Comparison of ENCODE assay signal across 10 cellular contexts in the genomic region with DNA sequence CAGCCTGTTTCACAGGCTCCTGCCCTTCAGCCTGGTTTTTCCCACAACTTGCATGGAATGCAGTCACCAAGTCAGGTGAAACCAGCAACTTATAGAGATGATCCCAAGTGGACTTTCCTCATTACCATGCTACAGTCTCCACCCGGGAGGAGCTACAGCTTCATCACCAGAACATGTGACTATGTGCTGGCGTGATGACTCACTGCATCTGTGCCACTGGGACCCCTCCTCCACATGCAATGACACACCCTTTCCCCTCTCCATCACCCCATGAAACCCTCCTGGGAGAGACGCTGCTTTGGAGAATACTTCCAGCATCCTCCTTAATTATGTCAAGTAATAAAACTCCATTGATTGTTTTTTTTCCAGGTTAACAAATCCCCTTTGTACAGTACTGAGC.
DNase-seq lines count a peak whose midpoint lies in the region; ATAC-seq, FAIRE-seq and TF ChIP-seq lines count a peak whose summit lies in the region.
"Had no signal": no experiment of that assay in that cellular context is flagged by ENCODE, and none has a peak within 500 bp of the region (broad histone marks: within the 10 kb centered on the region; RNA-seq: fewer than 3 reads in every experiment).

No MANE protein-coding gene starts in this region.

- no peak for FAIRE-seq in H54 (lab: Jason Lieb, UNC)

- H3K9me3 Mint-ChIP-seq in stimulated activated memory B cell treated with anti-CD40 and anti-IgM and Interleukin-4, amounts not matched to agents 10 μg/mL and 1 μg/mL and 100 μg/mL, for 72 hours: no peaks in the 10 kb centered on the region

- peaks cover 17% of the 10 kb centered on the region for H3K4me1 Mint-ChIP-seq in stimulated activated memory B cell treated with anti-CD40 and anti-IgM and Interleukin-4, amounts not matched to agents 10 μg/mL and 1 μg/mL and 100 μg/mL, for 72 hours

- H3K4me3 Mint-ChIP-seq in stimulated activated memory B cell treated with anti-CD40 and anti-IgM and Interleukin-4, amounts not matched to agents 10 μg/mL and 1 μg/mL and 100 μg/mL, for 72 hours: no peak overlapping the region

- H3K27ac ChIP-seq in RWPE2 (ENCODE audit: poor library complexity, severe bottlenecking): no peak overlapping the region
- H3K27ac ChIP-seq: neutrophil, SJSA1, upper lobe of right lung had no signal

- no peaks in the 10 kb centered on the region for H3K27me3 Mint-ChIP-seq in stimulated activated memory B cell treated with anti-CD40 and anti-IgM and Interleukin-4, amounts not matched to agents 10 μg/mL and 1 μg/mL and 100 μg/mL, for 72 hours

- no peaks in the 10 kb centered on the region for H3K4me1 ChIP-seq in RWPE2 (ENCODE audit: insufficient read depth, poor library complexity, severe bottlenecking)
- H3K4me1 ChIP-seq: upper lobe of right lung had no signal

- H3K27ac Mint-ChIP-seq in stimulated activated memory B cell treated with anti-CD40 and anti-IgM and Interleukin-4, amounts not matched to agents 10 μg/mL and 1 μg/mL and 100 μg/mL, for 72 hours: no peak overlapping the region

- no peaks in the 10 kb centered on the region for H3K27me3 ChIP-seq in RWPE2 (ENCODE audit: insufficient read depth, poor library complexity, severe bottlenecking)
- H3K27me3 ChIP-seq: neutrophil, SJSA1, upper lobe of right lung had no signal

- TF ChIP-seq POLR2A in H54 (IDR thresholded peaks at IDR 0.05; ENCODE audit: low read depth, low read length) (no peak), erythroblast (IDR thresholded peaks at IDR 0.05; ENCODE audit: low read length) (no peak)

- ATAC-seq in RWPE2 (ENCODE audit: low read depth): peak; percentile 58
- ATAC-seq in stimulated activated memory B cell treated with anti-CD40 and anti-IgM and Interleukin-4, amounts not matched to agents 10 μg/mL and 1 μg/mL and 100 μg/mL, for 72 hours: no peak
- no peak for ATAC-seq in HG03175 (IDR thresholded peaks at IDR 0.05; ENCODE audit: unreplicated experiment)

- peaks cover 66% of the 10 kb centered on the region for H3K36me3 Mint-ChIP-seq in stimulated activated memory B cell treated with anti-CD40 and anti-IgM and Interleukin-4, amounts not matched to agents 10 μg/mL and 1 μg/mL and 100 μg/mL, for 72 hours

- peaks cover 70% of the 10 kb centered on the region for H3K36me3 ChIP-seq in RWPE2 (ENCODE audit: low read depth)
- H3K36me3 ChIP-seq: SJSA1 had no signal

- TF ChIP-seq CTCF in RWPE2 (IDR thresholded peaks at IDR 0.05; ENCODE audit: poor library complexity, severe bottlenecking): no peak

- H3K4me3 ChIP-seq in RWPE2 (ENCODE audit: severe bottlenecking) (no peak overlapping the region), skeletal muscle cell (ENCODE audit: low read depth, low read length) (no peak overlapping the region)
- H3K4me3 ChIP-seq: SJSA1, upper lobe of right lung had no signal

- H3K9me3 ChIP-seq in RWPE2 (ENCODE audit: severe bottlenecking): no peaks in the 10 kb centered on the region
- H3K9me3 ChIP-seq: neutrophil, SJSA1, upper lobe of right lung had no signal

- DNase-seq in H54 (ENCODE audit: insufficient read length, low spot score): peak; percentile 48
- no peak for DNase-seq in RWPE2 (ENCODE audit: low spot score)
- DNase-seq in erythroblast (lab: John Stamatoyannopoulos, UW): peak; percentile 18 to 68
- DNase-seq in skeletal muscle cell (ENCODE audit: low read depth): peak; percentile 70
- DNase-seq in NCI-H1436 treated with DMSO at 0.1 percent for 48 hours (lab: John Stamatoyannopoulos, UW): no peak
- DNase-seq: upper lobe of right lung had no signal

Comparison
In these comparisons a context has a peak if more than half of its experiments do, and no peak if none do; other contexts are left out.
1. DNase-seq: peak in H54 (single experiment), erythroblast (2 of 2) and skeletal muscle cell (single experiment); none in RWPE2 (single experiment) and NCI-H1436 treated with DMSO at 0.1 percent for 48 hours (single experiment).